26 cellular contexts compared by ENCODE assay signal in the genomic region with DNA sequence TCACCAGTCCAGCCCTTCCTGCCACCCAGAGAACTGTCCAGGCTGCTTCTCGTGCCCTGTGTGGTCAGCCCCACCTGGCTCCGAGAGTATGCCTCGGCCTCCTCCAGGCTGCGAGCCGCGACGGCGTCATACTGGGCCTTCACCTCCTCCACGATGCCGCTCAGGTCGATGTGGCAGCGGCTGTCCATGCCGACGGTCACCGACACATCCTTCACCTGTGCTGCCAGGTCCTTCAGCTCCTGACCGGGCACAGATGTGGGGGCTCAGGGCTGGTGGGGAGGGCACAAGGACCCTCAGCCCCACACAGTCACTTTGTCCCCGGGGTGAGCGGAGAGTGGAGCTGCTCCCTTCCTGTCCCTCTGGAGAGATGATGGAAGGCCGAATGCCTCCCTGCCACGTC. TPM values are rescaled to one million over a fixed set of nuclear protein-coding genes. Genes with fewer than 3 reads are reported as not detected.
"Had no signal": no experiment of that assay in that cellular context is flagged by ENCODE, and none has a peak within 500 bp of the region (broad histone marks: within the 10 kb centered on the region; RNA-seq: fewer than 3 reads in every experiment).

No MANE protein-coding gene starts in this region.

- H3K27me3 ChIP-seq: brain microvascular endothelial cell, cardiac muscle cell had no signal

- H3K4me1 Mint-ChIP-seq: activated CD4-positive, alpha-beta T cell treated with anti-CD3 and anti-CD28 coated beads for 36 hours; activated naive CD8-positive, alpha-beta T cell treated with anti-CD3 and anti-CD28 coated beads for 36 hours; T-cell had no signal

- FAIRE-seq: RCC 7860, TTC549 had no signal

- H3K9me3 Mint-ChIP-seq: activated naive CD4-positive, alpha-beta T cell treated with anti-CD3 and anti-CD28 coated beads, Interleukin-2, amount 10 ng/mL, durations not matched to agents 7 days and 5 days; activated naive CD8-positive, alpha-beta T cell treated with anti-CD3 and anti-CD28 coated beads for 36 hours; activated T-cell treated with anti-CD3 and anti-CD28 coated beads, Interleukin-2, amount 50 U/mL, for 4 hours; T-cell had no signal

- H3K36me3 ChIP-seq: brain microvascular endothelial cell, cardiac muscle cell had no signal

- H3K27ac Mint-ChIP-seq: activated CD4-positive, alpha-beta T cell treated with anti-CD3 and anti-CD28 coated beads for 36 hours; activated naive CD4-positive, alpha-beta T cell treated with anti-CD3 and anti-CD28 coated beads, Interleukin-2, amount 10 ng/mL, durations not matched to agents 7 days and 5 days; activated naive CD8-positive, alpha-beta T cell treated with anti-CD3 and anti-CD28 coated beads for 36 hours; T-cell had no signal

- H3K36me3 Mint-ChIP-seq: activated naive CD4-positive, alpha-beta T cell treated with anti-CD3 and anti-CD28 coated beads, Interleukin-2, amount 10 ng/mL, durations not matched to agents 7 days and 5 days; activated naive CD8-positive, alpha-beta T cell treated with anti-CD3 and anti-CD28 coated beads for 36 hours; T-cell had no signal

- DNase-seq: activated CD4-positive, alpha-beta T cell treated with anti-CD3 and anti-CD28 coated beads for 36 hours; activated CD8-positive, alpha-beta memory T cell treated with anti-CD3 and anti-CD28 coated beads for 24 hours; activated gamma-delta T cell; activated naive CD4-positive, alpha-beta T cell treated with anti-CD3 and anti-CD28 coated beads, Interleukin-2, amount 10 ng/mL, durations not matched to agents 7 days and 5 days; activated naive CD8-positive, alpha-beta T cell treated with anti-CD3 and anti-CD28 coated beads for 36 hours; activated T-cell treated with anti-CD3 and anti-CD28 coated beads, Interleukin-2, amount 50 U/mL, for 4 hours; brain microvascular endothelial cell; cerebellar nuclear complex; KG1; NCI-H1092 treated with DMSO at 0.1 percent for 48 hours; NCI-H1417 treated with DMSO at 0.1 percent for 48 hours; NCI-H1694; NCI-H2029; NCI-H2107; NCI-H2171 treated with DMSO at 0.1 percent for 48 hours; NCI-H226; NCI-H526; NCI-H774; NK-92 treated with Interleukin-12 subunit alpha and Interleukin-12 subunit beta, amount 100 ng/mL, for 24 hours; T-cell; T-helper 2 cell; T1000 had no signal

- H3K4me3 Mint-ChIP-seq: activated CD4-positive, alpha-beta T cell treated with anti-CD3 and anti-CD28 coated beads for 36 hours; activated naive CD4-positive, alpha-beta T cell treated with anti-CD3 and anti-CD28 coated beads, Interleukin-2, amount 10 ng/mL, durations not matched to agents 7 days and 5 days; activated naive CD8-positive, alpha-beta T cell treated with anti-CD3 and anti-CD28 coated beads for 36 hours; activated T-cell treated with anti-CD3 and anti-CD28 coated beads, Interleukin-2, amount 50 U/mL, for 4 hours; T-cell had no signal

- H3K27ac ChIP-seq: brain microvascular endothelial cell, cardiac muscle cell, SK-N-MC had no signal

- H3K4me3 ChIP-seq: cardiac muscle cell, SK-N-MC had no signal

- ATAC-seq: activated CD4-positive, alpha-beta T cell treated with anti-CD3 and anti-CD28 coated beads for 36 hours; activated T-cell treated with anti-CD3 and anti-CD28 coated beads, Interleukin-2, amount 50 U/mL, for 4 hours; T-cell had no signal

- H3K27me3 Mint-ChIP-seq: activated CD4-positive, alpha-beta T cell treated with anti-CD3 and anti-CD28 coated beads for 36 hours; activated naive CD8-positive, alpha-beta T cell treated with anti-CD3 and anti-CD28 coated beads for 36 hours; T-cell had no signal

RNA-seq across cellular contexts. Expression of gene KRT80, which starts 18.3 kb away (rescaled TPM):
- total RNA-seq: activated CD4-positive, alpha-beta T cell treated with anti-CD3 and anti-CD28 coated beads for 36 hours; activated naive CD8-positive, alpha-beta T cell treated with anti-CD3 and anti-CD28 coated beads for 36 hours; cardiac muscle cell had no signal
- polyA plus RNA-seq: cardiac muscle cell had no signal
